Comparison of ENCODE assay signal across 26 cellular contexts in the genomic region with DNA sequence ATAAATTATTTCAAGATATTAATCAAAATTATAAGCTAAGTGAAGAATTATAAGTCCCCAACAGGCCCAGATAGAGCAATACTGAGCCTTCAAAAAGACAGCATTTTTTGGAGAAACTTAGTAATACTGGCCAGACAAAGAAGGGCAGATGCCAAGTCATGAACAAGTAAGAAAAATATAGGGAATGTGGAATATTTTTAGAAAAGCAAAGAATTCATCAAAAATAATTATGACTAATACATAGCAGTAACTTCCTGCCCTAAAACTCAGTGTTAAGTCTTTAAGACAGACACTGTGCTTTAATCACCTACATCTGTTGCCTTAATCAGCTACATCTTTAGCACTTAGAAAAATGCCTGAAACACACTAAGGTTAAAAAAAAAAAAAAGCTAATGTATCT. TPM values are rescaled to one million over a fixed set of nuclear protein-coding genes. Genes with fewer than 3 reads are reported as not detected.
DNase-seq lines count a peak whose midpoint lies in the region; ATAC-seq and TF ChIP-seq lines count a peak whose summit lies in the region.
"Had no signal": no experiment of that assay in that cellular context is flagged by ENCODE, and none has a peak within 500 bp of the region (broad histone marks: within the 10 kb centered on the region; RNA-seq: fewer than 3 reads in every experiment).

No MANE protein-coding gene starts in this region.

- no peak overlapping the region for H2AFZ ChIP-seq in mesenchymal stem cell (ENCODE audit: low read depth, low read length)

- no peak overlapping the region for H3K4ac ChIP-seq in mesenchymal stem cell (ENCODE audit: low read depth in 1 of 2, low read length in 2 of 2)

- H3K27me3 ChIP-seq in mesenchymal stem cell (ENCODE audit: control insufficient read depth in 1 of 2, insufficient read depth in 1 of 2, low read length in 2 of 2), result no peaks in the 10 kb centered on the region
- H3K27me3 ChIP-seq: BE2C, foreskin keratinocyte had no signal

- no peak overlapping the region for H3K27ac ChIP-seq in mesenchymal stem cell (ENCODE audit: low read length, poor library complexity, severe bottlenecking)
- H3K27ac ChIP-seq: foreskin keratinocyte, prostate gland had no signal

- ATAC-seq in GM19351 (IDR thresholded peaks at IDR 0.05; ENCODE audit: unreplicated experiment), result no peak
- ATAC-seq: foreskin keratinocyte; HCT116; stimulated activated effector memory CD8-positive, alpha-beta T cell treated with anti-CD3 and anti-CD28 coated beads, Interleukin-12 subunit alpha, Interleukin-12 subunit beta, amount 100 ng/mL, for 72 hours had no signal

- no peak overlapping the region for H4K8ac ChIP-seq in mesenchymal stem cell (ENCODE audit: low read length)

- no peak overlapping the region for H3K23ac ChIP-seq in mesenchymal stem cell (ENCODE audit: low read length in 2 of 2)

- no peak overlapping the region for H2BK120ac ChIP-seq in mesenchymal stem cell (ENCODE audit: low read depth, low read length)

- TF ChIP-seq CTCF in AG09309 (IDR thresholded peaks at IDR 0.05; ENCODE audit: control insufficient read depth, insufficient read depth, low read depth, low read length, missing control alignments) (no peak), choroid plexus epithelial cell (conservative IDR thresholded peaks at IDR 0.05; ENCODE audit: low read depth, low read length) (no peak)

- no peak overlapping the region for H2BK12ac ChIP-seq in mesenchymal stem cell (ENCODE audit: low read length in 2 of 2)

- no peak overlapping the region for H4K91ac ChIP-seq in mesenchymal stem cell (ENCODE audit: low read length)

- no peaks in the 10 kb centered on the region for H3K9me3 ChIP-seq in mesenchymal stem cell (ENCODE audit: control insufficient read depth, low read length)
- H3K9me3 ChIP-seq: BE2C, prostate gland had no signal

- H3K4me1 ChIP-seq in mesenchymal stem cell (ENCODE audit: control insufficient read depth, insufficient read depth, low read depth, low read length), result no peaks in the 10 kb centered on the region
- H3K4me1 ChIP-seq: prostate gland had no signal

- H3K4me3 ChIP-seq in AG09309 (ENCODE audit: control insufficient read depth, low read depth, low read length) (no peak overlapping the region), choroid plexus epithelial cell (ENCODE audit: low read depth, low read length) (no peak overlapping the region), mesenchymal stem cell (ENCODE audit: insufficient read depth in 1 of 2, low read depth in 1 of 2, low read length in 2 of 2) (no peak overlapping the region)
- H3K4me3 ChIP-seq: prostate gland had no signal

- H2BK15ac ChIP-seq in mesenchymal stem cell (ENCODE audit: low read depth, poor library complexity, severe bottlenecking), result no peak overlapping the region

- no peak overlapping the region for H3K18ac ChIP-seq in mesenchymal stem cell (ENCODE audit: low read depth in 1 of 2, low read length in 2 of 2)

- H3K9ac ChIP-seq in mesenchymal stem cell (ENCODE audit: low read length), result peak overlapping the region; percentile 43

- H2AK5ac ChIP-seq in mesenchymal stem cell (ENCODE audit: low read length, severe bottlenecking), result no peak overlapping the region

- DNase-seq in AG09309 (ENCODE audit: low read depth) (peak; percentile 7), LHCN-M2 (ENCODE audit: low read depth) (peak; percentile 26), choroid plexus epithelial cell (ENCODE audit: low read depth) (peak; percentile 47), mesenchymal stem cell (no peak), GOT3 (lab: John Stamatoyannopoulos, UW) (no peak), cerebellar cortex (ENCODE audit: low spot score) (no peak), NCI-H748 (lab: John Stamatoyannopoulos, UW; ENCODE audit: unreplicated experiment) (no peak)
- DNase-seq: 8988T; activated CD4-positive, alpha-beta memory T cell treated with anti-CD3 and anti-CD28 coated beads for 36 hours; activated CD4-positive, CD25-positive, alpha-beta regulatory T cell; activated effector memory CD4-positive, alpha-beta T cell treated with Interleukin-2 at 50 U/mL for 16 hours; activated naive CD8-positive, alpha-beta T cell treated with anti-CD3 and anti-CD28 coated beads, Interleukin-2, amount 10 ng/mL, durations not matched to agents 7 days and 5 days; BE2C; cortex of kidney; DND-41; foreskin keratinocyte; hippocampal formation; islet precursor cell; KG1; NCI-H1436 treated with DMSO at 0.1 percent for 48 hours; NCI-H510A treated with DMSO at 0.1 percent for 48 hours; T1000 had no signal

- H3K79me1 ChIP-seq in mesenchymal stem cell (replicated peaks; ENCODE audit: low read length, poor library complexity, severe bottlenecking), result peaks cover 1% of the 10 kb centered on the region

- no peak overlapping the region for H3K4me2 ChIP-seq in mesenchymal stem cell (ENCODE audit: low read length, poor library complexity, severe bottlenecking)

- H2BK5ac ChIP-seq in mesenchymal stem cell (ENCODE audit: low read depth, low read length, poor library complexity, severe bottlenecking), result no peak overlapping the region

- H3K36me3 ChIP-seq in mesenchymal stem cell (ENCODE audit: control insufficient read depth in 1 of 2, insufficient read depth in 2 of 2, low read depth in 1 of 2, low read length in 2 of 2), result no peaks in the 10 kb centered on the region
- H3K36me3 ChIP-seq: BE2C, prostate gland had no signal

- no peak overlapping the region for H3K14ac ChIP-seq in mesenchymal stem cell (ENCODE audit: low read length in 2 of 2)

RNA-seq across cellular contexts. Expression of gene DPH6, which starts 31.2 kb away (rescaled TPM):
- 9.7 and 16.5 TPM in 2 replicates for total RNA-seq in LHCN-M2 (2014; rRNA removed)
- polyA plus RNA-seq in LHCN-M2 (2012), result 12.8 TPM
- polyA plus RNA-seq in mesenchymal stem cell (2013, experiment 1 of 2), result 2.7 TPM
- 3.2 TPM for polyA plus RNA-seq in mesenchymal stem cell (2013, experiment 2 of 2)

Comparison
In these comparisons a context has a peak if more than half of its experiments do, and no peak if none do; other contexts are left out.
1. DNase-seq: peak in AG09309 (single experiment), LHCN-M2 (single experiment) and choroid plexus epithelial cell (single experiment); none in mesenchymal stem cell (single experiment), GOT3 (single experiment), cerebellar cortex (single experiment) and NCI-H748 (single experiment).